ENCODE assay signal across 23 cellular contexts in genomic region chrX:95218964-95219363, GRCh38.
"Had no signal": no experiment of that assay in that cellular context is flagged by ENCODE, and none has a peak within 500 bp of the region (broad histone marks: within the 10 kb centered on the region; RNA-seq: fewer than 3 reads in every experiment).

No MANE protein-coding gene starts in this region.

- H3K4me1 ChIP-seq: colonic mucosa, esophagus squamous epithelium, gastroesophageal sphincter, right atrium auricular region, sigmoid colon, stomach, transverse colon had no signal

- H3K9me3 ChIP-seq: colonic mucosa, esophagus squamous epithelium, gastroesophageal sphincter, ovary, right atrium auricular region, sigmoid colon, thoracic aorta, transverse colon had no signal

- DNase-seq: colonic mucosa; dermis blood vessel endothelial cell; esophagus squamous epithelium; foreskin fibroblast; glutamatergic neuron; mammary epithelial cell; natural killer cell; nucleus accumbens; ovary; sigmoid colon; stimulated activated CD4-positive, alpha-beta T cell treated with anti-CD3 and anti-CD28 coated beads, Interleukin-2, amount 100 ng/mL, for 24 hours; stimulated activated CD4-positive, alpha-beta T cell treated with anti-CD3 and anti-CD28 coated beads, Interleukin-4, amount 100 ng/mL, for 4 hours; stimulated activated naive B cell treated with anti-CD40 and anti-IgM and Interleukin-4, amounts not matched to agents 10 μg/mL and 1 μg/mL and 100 μg/mL, for 72 hours; stomach; substantia nigra; transverse colon had no signal

- H3K27ac Mint-ChIP-seq: mesothelial cell of epicardium; natural killer cell; stimulated activated naive B cell treated with anti-CD40 and anti-IgM and Interleukin-4, amounts not matched to agents 10 μg/mL and 1 μg/mL and 100 μg/mL, for 72 hours had no signal

- H3K27ac ChIP-seq: colonic mucosa, esophagus squamous epithelium, gastroesophageal sphincter, ovary, right atrium auricular region, sigmoid colon, skin epidermis, stomach, thoracic aorta, transverse colon had no signal

- ATAC-seq: gastroesophageal sphincter; left lobe of liver; natural killer cell; stimulated activated naive B cell treated with anti-CD40 and anti-IgM and Interleukin-4, amounts not matched to agents 10 μg/mL and 1 μg/mL and 100 μg/mL, for 72 hours had no signal

- H3K36me3 Mint-ChIP-seq: mesothelial cell of epicardium; natural killer cell; stimulated activated naive B cell treated with anti-CD40 and anti-IgM and Interleukin-4, amounts not matched to agents 10 μg/mL and 1 μg/mL and 100 μg/mL, for 72 hours had no signal

- H3K4me1 Mint-ChIP-seq: mesothelial cell of epicardium; natural killer cell; neural crest cell; stimulated activated naive B cell treated with anti-CD40 and anti-IgM and Interleukin-4, amounts not matched to agents 10 μg/mL and 1 μg/mL and 100 μg/mL, for 72 hours had no signal

- H3K27me3 Mint-ChIP-seq: stimulated activated naive B cell treated with anti-CD40 and anti-IgM and Interleukin-4, amounts not matched to agents 10 μg/mL and 1 μg/mL and 100 μg/mL, for 72 hours had no signal

- H3K4me3 Mint-ChIP-seq: mesothelial cell of epicardium; natural killer cell; neural crest cell; stimulated activated naive B cell treated with anti-CD40 and anti-IgM and Interleukin-4, amounts not matched to agents 10 μg/mL and 1 μg/mL and 100 μg/mL, for 72 hours had no signal

- H3K27me3 ChIP-seq: colonic mucosa, esophagus squamous epithelium, gastroesophageal sphincter, ovary, right atrium auricular region, sigmoid colon, stomach, transverse colon had no signal

- H3K4me3 ChIP-seq: colonic mucosa, esophagus squamous epithelium, gastroesophageal sphincter, ovary, right atrium auricular region, sigmoid colon, skin epidermis, stomach, thoracic aorta, transverse colon had no signal

- H3K9me3 Mint-ChIP-seq: mesothelial cell of epicardium, neural crest cell had no signal

- H3K36me3 ChIP-seq: colonic mucosa, esophagus squamous epithelium, gastroesophageal sphincter, ovary, right atrium auricular region, sigmoid colon, stomach, thoracic aorta, transverse colon had no signal
